10 cellular contexts compared by ENCODE assay signal in genomic region chrX:100962811-100963210, GRCh38. TPM values are rescaled to one million over a fixed set of nuclear protein-coding genes. Genes with fewer than 3 reads are reported as not detected.
"Had no signal": no experiment of that assay in that cellular context is flagged by ENCODE, and none has a peak within 500 bp of the region (broad histone marks: within the 10 kb centered on the region; RNA-seq: fewer than 3 reads in every experiment).

No MANE protein-coding gene starts in this region.

- H3K9ac ChIP-seq: GM23248 had no signal

- H3K27ac ChIP-seq: GM23248, HL-60 had no signal

- H3K4me1 ChIP-seq: HAP-1 had no signal

- H3K4me3 ChIP-seq: GM23248, HAP-1 had no signal

- DNase-seq: GM23248, GOT3, H7, KBM-7 had no signal

- FAIRE-seq: HepG2 had no signal

- H3K36me3 ChIP-seq: HAP-1 had no signal

- H3K9me3 ChIP-seq: HAP-1 had no signal

RNA-seq across cellular contexts. Expression of gene ARL13A, which starts 6.7 kb away (rescaled TPM):
- total RNA-seq: GM23248, H4, H7, HepG2, HT1080 had no signal
- polyA plus RNA-seq: GM23248, HepG2, IgD-negative memory B cell had no signal

RNA-seq across cellular contexts. Expression of gene XKRX, which starts 34.1 kb away (rescaled TPM):
- total RNA-seq: GM23248, HepG2 had no signal
- polyA plus RNA-seq: GM23248, HepG2 had no signal
